In the genomic region with DNA sequence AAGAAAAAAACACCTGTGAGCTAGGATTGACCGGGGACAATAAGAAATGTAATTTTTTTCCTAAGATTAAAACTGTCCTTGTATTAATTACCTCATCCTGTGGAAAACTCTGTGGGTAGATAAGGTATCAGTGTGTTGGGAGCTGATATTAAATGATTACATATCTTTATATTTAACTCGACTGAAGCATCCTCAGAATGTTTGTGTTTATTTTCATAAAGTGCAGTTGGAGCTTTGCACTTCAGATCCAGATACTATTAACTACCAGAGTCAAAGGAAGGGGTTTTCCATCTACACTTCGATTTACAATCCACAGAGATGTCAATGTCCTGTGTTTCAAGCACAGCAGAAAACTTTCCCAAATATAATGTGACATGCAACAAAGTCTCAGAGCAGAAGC, we compare ENCODE assay signal across 1 cellular context.
TF ChIP-seq lines count a peak whose summit lies in the region.

No MANE protein-coding gene starts in this region.

TF ChIP-seq in H1, 55 proteins besides CTCF, POLR2A, EP300 and RAD21 (continued from another document):
- TF ChIP-seq RNF2 (IDR thresholded peaks at IDR 0.05; ENCODE audit: borderline replicate concordance, low read depth, low read length, missing control alignments, poor library complexity, severe bottlenecking): no peak
- TF ChIP-seq FOSL1 (IDR thresholded peaks at IDR 0.05; ENCODE audit: insufficient read depth, low read depth, low read length): no peak
- no peak for TF ChIP-seq JUND (IDR thresholded peaks at IDR 0.05; ENCODE audit: low read length)
- TF ChIP-seq BRCA1 (IDR thresholded peaks at IDR 0.05; ENCODE audit: low read depth, low read length): no peak
- no peak for TF ChIP-seq EGR1 (IDR thresholded peaks at IDR 0.05; ENCODE audit: borderline replicate concordance, low read depth, low read length)
